ENCODE assay signal across 15 cellular contexts in the genomic region with DNA sequence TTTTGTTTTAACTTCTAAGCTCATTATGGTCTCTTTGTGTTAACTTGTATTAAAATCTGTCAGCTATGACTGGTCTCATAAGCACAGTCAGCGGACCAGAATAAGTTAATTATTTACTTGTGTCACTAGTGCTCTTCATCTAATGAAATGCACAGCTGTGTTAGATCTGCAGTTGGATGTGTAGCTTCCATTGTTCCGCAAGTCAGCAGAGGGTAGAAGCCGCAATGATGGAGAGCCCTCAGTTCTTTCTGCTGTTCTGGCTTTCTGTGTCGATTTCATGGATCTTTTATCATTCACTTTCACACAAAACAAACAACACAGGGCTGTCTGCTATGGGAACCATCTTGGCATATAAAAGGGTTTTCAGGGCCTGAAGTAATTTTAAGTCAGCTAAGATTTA.
DNase-seq lines count a peak whose midpoint lies in the region; ATAC-seq and TF ChIP-seq lines count a peak whose summit lies in the region.
"Had no signal": no experiment of that assay in that cellular context is flagged by ENCODE, and none has a peak within 500 bp of the region (broad histone marks: within the 10 kb centered on the region; RNA-seq: fewer than 3 reads in every experiment).

No MANE protein-coding gene starts in this region.

- no peak for DNase-seq in stimulated activated naive CD8-positive, alpha-beta T cell treated with anti-CD3 and anti-CD28 coated beads, Interleukin-15, amount 100 ng/mL, for 72 hours
- no peak for DNase-seq in stimulated activated naive CD8-positive, alpha-beta T cell treated with anti-CD3 and anti-CD28 coated beads, Interleukin-15, Interleukin-2, amounts not matched to agents 100 U/mL and 50 U/mL, for 24 hours
- DNase-seq in SK-N-DZ (ENCODE audit: low spot score) (peak; percentile 6), left colon (no peak), iPS-NIHi11 (ENCODE audit: low spot score) (no peak), NCI-H524 treated with DMSO at 0.1 percent for 48 hours (lab: John Stamatoyannopoulos, UW) (no peak), Calu3 (no peak), cerebellar cortex (ENCODE audit: low spot score) (no peak)
- DNase-seq: activated CD4-positive, alpha-beta T cell treated with anti-CD3 and anti-CD28 coated beads for 48 hours; activated T-cell treated with anti-CD3 and anti-CD28 coated beads, Interleukin-2, amount 50 U/mL, for 1 hour; DND-41; stimulated activated CD8-positive, alpha-beta memory T cell treated with anti-CD3 and anti-CD28 coated beads, Interleukin-4, amount 100 ng/mL, for 48 hours; T-helper 1 cell; upper lobe of left lung had no signal

- no peaks in the 10 kb centered on the region for H3K27me3 Mint-ChIP-seq in stimulated activated naive CD8-positive, alpha-beta T cell treated with anti-CD3 and anti-CD28 coated beads, Interleukin-15, amount 100 ng/mL, for 72 hours
- no peaks in the 10 kb centered on the region for H3K27me3 Mint-ChIP-seq in Calu3 (ENCODE audit: unreplicated experiment)

- peaks cover 6% of the 10 kb centered on the region for H3K36me3 Mint-ChIP-seq in Calu3 (ENCODE audit: insufficient read depth, unreplicated experiment)

- ATAC-seq in stimulated activated naive CD8-positive, alpha-beta T cell treated with anti-CD3 and anti-CD28 coated beads, Interleukin-15, amount 100 ng/mL, for 72 hours, result no peak
- no peak for ATAC-seq in stimulated activated naive CD8-positive, alpha-beta T cell treated with anti-CD3 and anti-CD28 coated beads, Interleukin-15, Interleukin-2, amounts not matched to agents 100 U/mL and 50 U/mL, for 24 hours
- peak; percentile 46 for ATAC-seq in left colon
- ATAC-seq: esophagus mucosa had no signal

- H3K27ac Mint-ChIP-seq in stimulated activated naive CD8-positive, alpha-beta T cell treated with anti-CD3 and anti-CD28 coated beads, Interleukin-15, amount 100 ng/mL, for 72 hours, result peak overlapping the region; percentile 13 to 43
- H3K27ac Mint-ChIP-seq in Calu3 (ENCODE audit: unreplicated experiment), result no peak overlapping the region

- H3K9me3 Mint-ChIP-seq in stimulated activated naive CD8-positive, alpha-beta T cell treated with anti-CD3 and anti-CD28 coated beads, Interleukin-15, amount 100 ng/mL, for 72 hours, result no peaks in the 10 kb centered on the region
- no peaks in the 10 kb centered on the region for H3K9me3 Mint-ChIP-seq in Calu3 (ENCODE audit: low read depth, unreplicated experiment)

- no TSS peak for BruUV-seq in Calu3 (replicated peaks; lab: Mats Ljungman, UMichigan)

- no peak overlapping the region for H3K4me3 Mint-ChIP-seq in stimulated activated naive CD8-positive, alpha-beta T cell treated with anti-CD3 and anti-CD28 coated beads, Interleukin-15, amount 100 ng/mL, for 72 hours
- no peak overlapping the region for H3K4me3 Mint-ChIP-seq in Calu3 (ENCODE audit: low read depth, unreplicated experiment)

- CTCF ChIA-PET in Calu3 (lab: Charles Lee), result no interaction called here

- intact Hi-C loops in left colon (cut with DNase I, micrococcal nuclease) (no loop called here), Calu3 (cut with micrococcal nuclease; ENCODE audit: unreplicated experiment) (no loop called here)

- H3K4me1 Mint-ChIP-seq in stimulated activated naive CD8-positive, alpha-beta T cell treated with anti-CD3 and anti-CD28 coated beads, Interleukin-15, amount 100 ng/mL, for 72 hours, result peaks cover 6% of the 10 kb centered on the region
- no peaks in the 10 kb centered on the region for H3K4me1 Mint-ChIP-seq in Calu3 (ENCODE audit: low read depth, unreplicated experiment)

- no peak for TF ChIP-seq CTCF in Calu3 (IDR thresholded peaks at IDR 0.05; ENCODE audit: unreplicated experiment)
